8 cellular contexts compared by ENCODE assay signal in the genomic region with DNA sequence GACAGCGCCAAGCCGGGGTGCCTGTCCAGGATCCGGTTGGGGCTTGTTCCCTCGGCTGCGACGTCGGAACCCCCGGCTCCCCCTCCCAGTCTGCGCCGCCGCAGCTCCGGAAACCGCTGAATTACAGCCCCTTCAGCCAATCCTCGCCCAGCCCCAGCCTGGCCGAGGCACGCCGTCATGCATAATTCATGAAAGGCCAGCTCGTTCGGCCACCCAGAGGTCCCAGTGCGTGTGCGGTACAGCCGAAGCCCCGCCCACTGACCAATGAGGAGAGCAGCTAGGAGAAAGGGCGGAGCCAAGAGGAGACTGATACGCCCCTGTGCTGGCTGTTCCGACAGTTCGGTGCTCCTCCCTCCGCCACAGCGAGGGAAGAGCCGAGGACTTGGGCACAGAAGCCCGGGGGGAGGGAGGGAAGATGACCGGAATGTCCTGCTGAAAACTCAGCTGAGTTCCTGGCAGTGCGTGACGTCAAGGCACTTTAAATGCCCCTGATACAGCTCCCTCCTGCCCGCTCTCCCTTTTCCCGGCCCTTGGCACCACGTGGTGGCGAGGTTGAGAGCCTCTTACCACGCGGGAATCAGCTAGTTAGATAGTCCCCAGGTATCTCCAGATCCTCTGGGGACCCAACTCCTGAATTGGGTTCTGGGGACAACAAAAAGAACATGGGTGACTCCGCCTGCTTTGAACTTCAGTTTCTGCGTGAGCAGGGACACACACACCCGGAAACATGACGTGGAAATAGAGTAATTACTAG. TPM values are rescaled to one million over a fixed set of nuclear protein-coding genes. Genes with fewer than 3 reads are reported as not detected.
DNase-seq lines count a peak whose midpoint lies in the region; ATAC-seq and TF ChIP-seq lines count a peak whose summit lies in the region.

A gene (minus strand): TSS at position 62 of the 754 bp plus-strand sequence. CDS start 39,926 bp downstream, outside the sequence.

- no peaks in the 10 kb centered on the region for H3K9me3 ChIP-seq in prostate gland

- DNase-seq in NCI-H187 (lab: John Stamatoyannopoulos, UW) (peak; percentile 99), anterior cingulate cortex (lab: John Stamatoyannopoulos, UW) (peak; percentile 95 to 100 (median 100)), left ventricle myocardium superior (peak; percentile 100), prostate gland (ENCODE audit: low spot score) (peak; percentile 100)

- H3K27me3 ChIP-seq in prostate gland (replicated peaks; ENCODE audit: insufficient read depth), result no peaks in the 10 kb centered on the region

- ATAC-seq in GM18498 (IDR thresholded peaks at IDR 0.05; ENCODE audit: unreplicated experiment) (peak; percentile 93), HG02938 (IDR thresholded peaks at IDR 0.05; ENCODE audit: unreplicated experiment) (peak; percentile 80), left ventricle myocardium superior (peak; percentile 96)

- H3K36me3 ChIP-seq in prostate gland (no peaks in the 10 kb centered on the region), urinary bladder (ENCODE audit: insufficient read depth) (no peaks in the 10 kb centered on the region)

- intact Hi-C loops in T-helper 2 cell treated with Interferon-gamma antibody and Interleukin-4, amounts not matched to agents 100 ng/mL and 5 ng/mL, for 36 hours (cut with micrococcal nuclease), result loop anchor here (1.0 to 5.0 kb wide), 3 partner anchors 51 to 371 kb away; a partner anchor contains a TSS
- intact Hi-C loops in left ventricle myocardium superior (cut with micrococcal nuclease) (no loop called here), prostate gland (cut with DNase I) (loop anchor here (5.0 kb wide), 1 partner anchor 61 kb away; no protein-coding TSS in a partner anchor)

- H3K4me3 ChIP-seq in prostate gland (peak within 1 kb of the TSS; percentile 92 to 100), urinary bladder (ENCODE audit: low read depth, low read length) (peak within 1 kb of the TSS; percentile 75)

- under 1% methylated on average over 43 of the region's 44 CpGs for WGBS in prostate gland
- WGBS in urinary bladder, result under 1% methylated on average over 44 of the region's 44 CpGs

- H3K4me1 ChIP-seq in prostate gland (replicated peaks), result no peaks in the 10 kb centered on the region
- H3K4me1 ChIP-seq in urinary bladder (ENCODE audit: insufficient read depth), result peaks cover 1% of the 10 kb centered on the region

- peak in 1 of 4 experiments; percentile 2 for TF ChIP-seq CTCF in prostate gland (IDR thresholded peaks at IDR 0.05)

- H3K27ac ChIP-seq in prostate gland (peak within 1 kb of the TSS; percentile 99 to 100), urinary bladder (ENCODE audit: low read depth) (peak within 1 kb of the TSS; percentile 98)

- peak; percentile 98 for TF ChIP-seq POLR2A in prostate gland (IDR thresholded peaks at IDR 0.05)

RNA-seq across cellular contexts. Expression of the gene that starts here (rescaled TPM):
- 105 and 109 TPM in 2 replicates for total RNA-seq in T-helper 2 cell treated with Interferon-gamma antibody and Interleukin-4, amounts not matched to agents 100 ng/mL and 5 ng/mL, for 36 hours
- total RNA-seq in left ventricle myocardium superior (146 TPM), prostate gland (100 to 1,000 TPM; 188 to 230 TPM), urinary bladder (96.4 TPM)
- 143 TPM for polyA plus RNA-seq in urinary bladder

Comparison
In these comparisons a context has a peak if more than half of its experiments do, and no peak if none do; other contexts are left out.
1. Peak in every context shown above with its lines: DNase-seq, ATAC-seq, H3K4me3 ChIP-seq and H3K27ac ChIP-seq.